In genomic region chr3:108804956-108805355, GRCh38 we compare ENCODE assay signal across 28 cellular contexts. TPM values are rescaled to one million over a fixed set of nuclear protein-coding genes. Genes with fewer than 3 reads are reported as not detected.
DNase-seq lines count a peak whose midpoint lies in the region; ATAC-seq and TF ChIP-seq lines count a peak whose summit lies in the region.
"Had no signal": no experiment of that assay in that cellular context is flagged by ENCODE, and none has a peak within 500 bp of the region (broad histone marks: within the 10 kb centered on the region; RNA-seq: fewer than 3 reads in every experiment).

No MANE protein-coding gene starts in this region.

- no TSS peak for BruUV-seq in Caco-2 (replicated peaks; lab: Mats Ljungman, UMichigan)

- no peak for ATAC-seq in Right ventricle myocardium superior (ENCODE audit: poor library complexity)
- ATAC-seq: activated CD4-positive, CD25-positive, alpha-beta regulatory T cell treated with anti-CD3 and anti-CD28 coated beads, Interleukin-2, amount 50 U/mL, for 24 hours; Panc1; upper lobe of right lung had no signal

- no peak for TF ChIP-seq CTCF in Caco-2 (IDR thresholded peaks at IDR 0.05; ENCODE audit: insufficient read depth in 1 of 2, low read depth in 1 of 2, low read length in 1 of 2, severe bottlenecking in 1 of 2, unreplicated experiment in 1 of 2)
- no peak for TF ChIP-seq CTCF in neural crest cell (conservative IDR thresholded peaks at IDR 0.05)

- no peak overlapping the region for H3K4me3 ChIP-seq in Caco-2 (ENCODE audit: low read depth, low read length)
- H3K4me3 ChIP-seq: left ventricle myocardium inferior, ovary, upper lobe of right lung had no signal

- peaks cover 5% of the 10 kb centered on the region for H3K4me1 ChIP-seq in Caco-2
- H3K4me1 ChIP-seq: BE2C, left ventricle myocardium inferior, upper lobe of right lung had no signal

- no peaks in the 10 kb centered on the region for H3K27me3 ChIP-seq in Caco-2 (replicated peaks; ENCODE audit: control insufficient read depth, insufficient read depth, low read length)
- H3K27me3 ChIP-seq: ovary, upper lobe of right lung had no signal

- intact Hi-C loops in activated naive CD4-positive, alpha-beta T cell treated with anti-CD3 and anti-CD28 coated beads for 36 hours (cut with micrococcal nuclease), result no loop called here
- intact Hi-C loops in Caco-2 (cut with micrococcal nuclease; ENCODE audit: unreplicated experiment), result no loop called here
- intact Hi-C loops in activated T-helper 2 cell treated with anti-CD3 and anti-CD28 coated beads, Interferon-gamma antibody, Interleukin-2, Interleukin-4, amounts not matched to agents 10 μg/mL and 5 μg/mL and 100 μg/mL, durations not matched to agents 14 hours and 24 hours and 36 hours (cut with micrococcal nuclease), result no loop called here
- intact Hi-C loops in Right ventricle myocardium superior (cut with DNase I), result no loop called here

- H3K36me3 ChIP-seq in Caco-2 (ENCODE audit: control insufficient read depth, insufficient read depth, low read length), result no peaks in the 10 kb centered on the region
- H3K36me3 ChIP-seq: BE2C, left ventricle myocardium inferior, ovary, upper lobe of right lung had no signal

- peaks cover 32% of the 10 kb centered on the region for H3K4me1 Mint-ChIP-seq in activated naive CD4-positive, alpha-beta T cell treated with anti-CD3 and anti-CD28 coated beads, Interleukin-2, amount 10 ng/mL, durations not matched to agents 7 days and 5 days
- peaks cover 17% of the 10 kb centered on the region for H3K4me1 Mint-ChIP-seq in activated naive CD4-positive, alpha-beta T cell treated with anti-CD3 and anti-CD28 coated beads for 36 hours (ENCODE audit: low read depth)
- H3K4me1 Mint-ChIP-seq in Caco-2 (ENCODE audit: low read depth, unreplicated experiment) (peaks cover 10% of the 10 kb centered on the region), neural crest cell (peaks cover 18% of the 10 kb centered on the region)
- H3K4me1 Mint-ChIP-seq in activated T-helper 2 cell treated with anti-CD3 and anti-CD28 coated beads, Interferon-gamma antibody, Interleukin-2, Interleukin-4, amounts not matched to agents 10 μg/mL and 5 μg/mL and 100 μg/mL, durations not matched to agents 14 hours and 24 hours and 36 hours (ENCODE audit: low read depth), result peaks cover 22% of the 10 kb centered on the region
- H3K4me1 Mint-ChIP-seq: nephron had no signal

- H3K9me3 ChIP-seq in Caco-2, result no peaks in the 10 kb centered on the region
- H3K9me3 ChIP-seq: BE2C, left ventricle myocardium inferior, ovary had no signal

- H3K27ac Mint-ChIP-seq in activated naive CD4-positive, alpha-beta T cell treated with anti-CD3 and anti-CD28 coated beads, Interleukin-2, amount 10 ng/mL, durations not matched to agents 7 days and 5 days, result peak overlapping the region; percentile 89
- H3K27ac Mint-ChIP-seq in activated naive CD4-positive, alpha-beta T cell treated with anti-CD3 and anti-CD28 coated beads for 36 hours, result no peak overlapping the region
- H3K27ac Mint-ChIP-seq in Caco-2 (ENCODE audit: unreplicated experiment) (peak overlapping the region; percentile 18), neural crest cell (ENCODE audit: unreplicated experiment) (peak overlapping the region; percentile 45)
- peak overlapping the region; percentile 77 for H3K27ac Mint-ChIP-seq in activated T-helper 2 cell treated with anti-CD3 and anti-CD28 coated beads, Interferon-gamma antibody, Interleukin-2, Interleukin-4, amounts not matched to agents 10 μg/mL and 5 μg/mL and 100 μg/mL, durations not matched to agents 14 hours and 24 hours and 36 hours
- H3K27ac Mint-ChIP-seq: nephron had no signal

- POLR2A ChIA-PET in Caco-2 (lab: Charles Lee), result no interaction called here

- H3K36me3 Mint-ChIP-seq in activated naive CD4-positive, alpha-beta T cell treated with anti-CD3 and anti-CD28 coated beads, Interleukin-2, amount 10 ng/mL, durations not matched to agents 7 days and 5 days, result peaks cover 6% of the 10 kb centered on the region
- peaks cover 1% of the 10 kb centered on the region for H3K36me3 Mint-ChIP-seq in activated naive CD4-positive, alpha-beta T cell treated with anti-CD3 and anti-CD28 coated beads for 36 hours (ENCODE audit: low read depth)
- no peaks in the 10 kb centered on the region for H3K36me3 Mint-ChIP-seq in Caco-2 (ENCODE audit: insufficient read depth, unreplicated experiment)
- peaks cover 5% of the 10 kb centered on the region for H3K36me3 Mint-ChIP-seq in activated T-helper 2 cell treated with anti-CD3 and anti-CD28 coated beads, Interferon-gamma antibody, Interleukin-2, Interleukin-4, amounts not matched to agents 10 μg/mL and 5 μg/mL and 100 μg/mL, durations not matched to agents 14 hours and 24 hours and 36 hours (ENCODE audit: low read depth)
- no peaks in the 10 kb centered on the region for H3K36me3 Mint-ChIP-seq in neural crest cell (ENCODE audit: low read depth)
- H3K36me3 Mint-ChIP-seq: brain had no signal

- peaks cover 3% of the 10 kb centered on the region for H3K27me3 Mint-ChIP-seq in activated naive CD4-positive, alpha-beta T cell treated with anti-CD3 and anti-CD28 coated beads, Interleukin-2, amount 10 ng/mL, durations not matched to agents 7 days and 5 days
- no peaks in the 10 kb centered on the region for H3K27me3 Mint-ChIP-seq in activated naive CD4-positive, alpha-beta T cell treated with anti-CD3 and anti-CD28 coated beads for 36 hours (ENCODE audit: low read depth)
- H3K27me3 Mint-ChIP-seq in Caco-2 (ENCODE audit: insufficient read depth, unreplicated experiment) (peaks cover 3% of the 10 kb centered on the region), neural crest cell (ENCODE audit: low read depth) (no peaks in the 10 kb centered on the region)
- no peaks in the 10 kb centered on the region for H3K27me3 Mint-ChIP-seq in activated T-helper 2 cell treated with anti-CD3 and anti-CD28 coated beads, Interferon-gamma antibody, Interleukin-2, Interleukin-4, amounts not matched to agents 10 μg/mL and 5 μg/mL and 100 μg/mL, durations not matched to agents 14 hours and 24 hours and 36 hours (ENCODE audit: low read depth)

- no peak overlapping the region for H3K27ac ChIP-seq in substantia nigra (ENCODE audit: low read depth, low read length, poor library complexity, severe bottlenecking)
- H3K27ac ChIP-seq: epithelial cell of prostate, left ventricle myocardium inferior, ovary, upper lobe of right lung had no signal

- H3K4me3 Mint-ChIP-seq in activated naive CD4-positive, alpha-beta T cell treated with anti-CD3 and anti-CD28 coated beads, Interleukin-2, amount 10 ng/mL, durations not matched to agents 7 days and 5 days, result no peak overlapping the region
- H3K4me3 Mint-ChIP-seq in activated naive CD4-positive, alpha-beta T cell treated with anti-CD3 and anti-CD28 coated beads for 36 hours, result no peak overlapping the region
- H3K4me3 Mint-ChIP-seq in Caco-2 (ENCODE audit: unreplicated experiment), result no peak overlapping the region
- H3K4me3 Mint-ChIP-seq in activated T-helper 2 cell treated with anti-CD3 and anti-CD28 coated beads, Interferon-gamma antibody, Interleukin-2, Interleukin-4, amounts not matched to agents 10 μg/mL and 5 μg/mL and 100 μg/mL, durations not matched to agents 14 hours and 24 hours and 36 hours (ENCODE audit: low read depth), result no peak overlapping the region
- H3K4me3 Mint-ChIP-seq in neural crest cell, result no peak overlapping the region
- H3K4me3 Mint-ChIP-seq: brain, nephron had no signal

- peaks cover 9% of the 10 kb centered on the region for H3K9me3 Mint-ChIP-seq in activated naive CD4-positive, alpha-beta T cell treated with anti-CD3 and anti-CD28 coated beads, Interleukin-2, amount 10 ng/mL, durations not matched to agents 7 days and 5 days
- H3K9me3 Mint-ChIP-seq in activated naive CD4-positive, alpha-beta T cell treated with anti-CD3 and anti-CD28 coated beads for 36 hours, result peaks cover 2% of the 10 kb centered on the region
- H3K9me3 Mint-ChIP-seq in Caco-2 (ENCODE audit: unreplicated experiment) (peaks cover 29% of the 10 kb centered on the region), neural crest cell (peaks cover 11% of the 10 kb centered on the region)
- peaks cover 25% of the 10 kb centered on the region for H3K9me3 Mint-ChIP-seq in activated T-helper 2 cell treated with anti-CD3 and anti-CD28 coated beads, Interferon-gamma antibody, Interleukin-2, Interleukin-4, amounts not matched to agents 10 μg/mL and 5 μg/mL and 100 μg/mL, durations not matched to agents 14 hours and 24 hours and 36 hours

- CTCF ChIA-PET in activated naive CD4-positive, alpha-beta T cell treated with anti-CD3 and anti-CD28 coated beads, Interleukin-2, amount 10 ng/mL, durations not matched to agents 7 days and 5 days (lab: Charles Lee), result interaction anchor here (0.7 to 0.9 kb wide), 2 partner anchors 9 to 35 kb away, joined by 3 read pairs; no protein-coding TSS in a partner anchor
- CTCF ChIA-PET in activated naive CD4-positive, alpha-beta T cell treated with anti-CD3 and anti-CD28 coated beads for 36 hours (lab: Charles Lee), result interaction anchor here (0.6 to 1.7 kb wide), 2 partner anchors 14 to 144 kb away, joined by 3 to 7 read pairs; no protein-coding TSS in a partner anchor
- CTCF ChIA-PET in Caco-2 (lab: Charles Lee), result no interaction called here

- no peak for DNase-seq in activated naive CD4-positive, alpha-beta T cell treated with anti-CD3 and anti-CD28 coated beads, Interleukin-2, amount 10 ng/mL, durations not matched to agents 7 days and 5 days
- DNase-seq in activated naive CD4-positive, alpha-beta T cell treated with anti-CD3 and anti-CD28 coated beads for 36 hours, result no peak
- DNase-seq in Caco-2 (no peak), neural crest cell (ENCODE audit: low read depth, low spot score) (no peak), NCI-H2029 treated with DMSO at 0.1 percent for 48 hours (lab: John Stamatoyannopoulos, UW) (no peak), Right ventricle myocardium superior (no peak), substantia nigra (lab: John Stamatoyannopoulos, UW) (no peak)
- DNase-seq in activated T-helper 2 cell treated with anti-CD3 and anti-CD28 coated beads, Interferon-gamma antibody, Interleukin-2, Interleukin-4, amounts not matched to agents 10 μg/mL and 5 μg/mL and 100 μg/mL, durations not matched to agents 14 hours and 24 hours and 36 hours (ENCODE audit: low spot score), result no peak
- DNase-seq: BE2C, KG1, left ventricle myocardium inferior, MM.1S, NCI-H1417, NCI-H2081, NCI-H226, NCI-H69, ovary, SHP77 treated with DMSO at 0.1 percent for 48 hours, upper lobe of right lung had no signal

RNA-seq across cellular contexts. Expression of gene TRAT1, which starts 17.6 kb away (rescaled TPM):
- 10 to 100 TPM; 17.7 to 19.8 TPM for total RNA-seq in activated naive CD4-positive, alpha-beta T cell treated with anti-CD3 and anti-CD28 coated beads for 36 hours
- total RNA-seq in Caco-2 (2022), result not detected in 2 replicates
- 17.0 and 17.7 TPM in 2 replicates for total RNA-seq in activated T-helper 2 cell treated with anti-CD3 and anti-CD28 coated beads, Interferon-gamma antibody, Interleukin-2, Interleukin-4, amounts not matched to agents 10 μg/mL and 5 μg/mL and 100 μg/mL, durations not matched to agents 14 hours and 24 hours and 36 hours
- total RNA-seq in neural crest cell, result not detected in 2 replicates
- total RNA-seq in Right ventricle myocardium superior, result not detected
- total RNA-seq: chondrocyte, Daoy, left ventricle myocardium inferior, mesenteric fat pad had no signal

RNA-seq across cellular contexts. Expression of gene RETNLB, which starts 47.7 kb away (rescaled TPM):
- not detected for total RNA-seq in activated naive CD4-positive, alpha-beta T cell treated with anti-CD3 and anti-CD28 coated beads for 36 hours
- total RNA-seq in Caco-2 (2022) (not detected in 2 replicates), neural crest cell (not detected in 2 replicates), Right ventricle myocardium superior (not detected)
- total RNA-seq in activated T-helper 2 cell treated with anti-CD3 and anti-CD28 coated beads, Interferon-gamma antibody, Interleukin-2, Interleukin-4, amounts not matched to agents 10 μg/mL and 5 μg/mL and 100 μg/mL, durations not matched to agents 14 hours and 24 hours and 36 hours, result not detected in 2 replicates
- total RNA-seq: chondrocyte, Daoy, left ventricle myocardium inferior, mesenteric fat pad, ovary, subcutaneous adipose tissue, upper lobe of right lung had no signal

Comparison
In these comparisons a context has a peak if more than half of its experiments do, and no peak if none do; other contexts are left out.
1. RNA of gene TRAT1, which starts 17.6 kb away (total RNA-seq): 17.7 to 19.8 TPM in activated naive CD4-positive, alpha-beta T cell treated with anti-CD3 and anti-CD28 coated beads for 36 hours and 17.0 to 17.7 TPM in activated T-helper 2 cell treated with anti-CD3 and anti-CD28 coated beads, Interferon-gamma antibody, Interleukin-2, Interleukin-4, amounts not matched to agents 10 μg/mL and 5 μg/mL and 100 μg/mL, durations not matched to agents 14 hours and 24 hours and 36 hours; not detected in Right ventricle myocardium superior (single experiment), not detected in Caco-2 and not detected in neural crest cell; every median in the first group is over 10 times any median in the second.